17 cellular contexts compared by ENCODE assay signal in the genomic region with DNA sequence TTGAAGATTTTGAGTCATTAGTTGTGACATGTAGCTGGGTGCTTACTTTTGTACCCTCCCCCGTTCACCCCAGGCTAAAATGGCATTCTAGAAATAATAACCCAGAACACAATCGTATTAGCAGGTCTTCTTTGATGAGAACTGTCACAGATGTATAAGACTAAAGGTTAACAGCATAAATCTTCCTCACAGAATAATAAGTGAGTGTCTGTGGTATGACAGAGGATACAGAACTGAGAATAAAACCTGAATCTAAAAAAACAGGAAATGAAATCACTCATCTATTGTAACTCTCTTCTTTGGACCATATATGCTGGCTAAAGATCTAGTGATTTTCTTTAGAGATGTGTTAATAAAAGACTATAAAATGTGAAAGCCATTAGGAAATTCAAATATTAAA.
DNase-seq lines count a peak whose midpoint lies in the region; ATAC-seq and TF ChIP-seq lines count a peak whose summit lies in the region.
"Had no signal": no experiment of that assay in that cellular context is flagged by ENCODE, and none has a peak within 500 bp of the region (broad histone marks: within the 10 kb centered on the region; RNA-seq: fewer than 3 reads in every experiment).

No MANE protein-coding gene starts in this region.

- no peak overlapping the region for H3K4me3 Mint-ChIP-seq in activated naive CD4-positive, alpha-beta T cell treated with anti-CD3 and anti-CD28 coated beads for 36 hours
- H3K4me3 Mint-ChIP-seq: activated naive CD4-positive, alpha-beta T cell treated with anti-CD3 and anti-CD28 coated beads, Interleukin-2, amount 50 U/mL, for 24 hours; endodermal cell had no signal

- no peaks in the 10 kb centered on the region for H3K4me1 Mint-ChIP-seq in activated naive CD4-positive, alpha-beta T cell treated with anti-CD3 and anti-CD28 coated beads for 36 hours (ENCODE audit: low read depth)
- H3K4me1 Mint-ChIP-seq: activated naive CD4-positive, alpha-beta T cell treated with anti-CD3 and anti-CD28 coated beads, Interleukin-2, amount 50 U/mL, for 24 hours; endodermal cell had no signal

- WGBS in stomach, 5 donors = 52 to 69% (median 60%) methylated on average over 2 of the region's 2 CpGs
- WGBS in ovary, 3 donors = 62 to 71% (median 66%) methylated on average over 2 of the region's 2 CpGs

- TF ChIP-seq EP300 in stomach (IDR thresholded peaks at IDR 0.05) (no peak), ovary (IDR thresholded peaks at IDR 0.05) (no peak)

- H3K4me1 ChIP-seq in stomach (no peaks in the 10 kb centered on the region), ovary (ENCODE audit: insufficient read depth) (no peaks in the 10 kb centered on the region)
- H3K4me1 ChIP-seq: SJSA1, uterus had no signal

- CTCF ChIA-PET in activated naive CD4-positive, alpha-beta T cell treated with anti-CD3 and anti-CD28 coated beads for 36 hours (lab: Charles Lee) = interaction anchor here (0.6 kb wide), 1 partner anchor 25 kb away, joined by 5 read pairs; no protein-coding TSS in a partner anchor

- H3K27me3 Mint-ChIP-seq in activated naive CD4-positive, alpha-beta T cell treated with anti-CD3 and anti-CD28 coated beads for 36 hours (ENCODE audit: low read depth) = no peaks in the 10 kb centered on the region
- H3K27me3 Mint-ChIP-seq: activated naive CD4-positive, alpha-beta T cell treated with anti-CD3 and anti-CD28 coated beads, Interleukin-2, amount 50 U/mL, for 24 hours had no signal

- H3K36me3 Mint-ChIP-seq in activated naive CD4-positive, alpha-beta T cell treated with anti-CD3 and anti-CD28 coated beads for 36 hours (ENCODE audit: low read depth) = no peaks in the 10 kb centered on the region
- H3K36me3 Mint-ChIP-seq: activated naive CD4-positive, alpha-beta T cell treated with anti-CD3 and anti-CD28 coated beads, Interleukin-2, amount 50 U/mL, for 24 hours had no signal

- H3K9me3 Mint-ChIP-seq in activated naive CD4-positive, alpha-beta T cell treated with anti-CD3 and anti-CD28 coated beads for 36 hours = peaks cover 2% of the 10 kb centered on the region
- H3K9me3 Mint-ChIP-seq: activated naive CD4-positive, alpha-beta T cell treated with anti-CD3 and anti-CD28 coated beads, Interleukin-2, amount 50 U/mL, for 24 hours; endodermal cell had no signal

- DNase-seq in GM13976 (ENCODE audit: low spot score) (peak; percentile 7), GM20000 (ENCODE audit: low spot score) (peak; percentile 3), NAMALWA (ENCODE audit: low spot score) (peak; percentile 1), stomach (no peak), ovary (no peak)
- DNase-seq in activated naive CD4-positive, alpha-beta T cell treated with anti-CD3 and anti-CD28 coated beads for 36 hours = no peak
- DNase-seq: endodermal cell; islet precursor cell; NCI-H2029 treated with DMSO at 0.1 percent for 48 hours; NCI-H82; stimulated activated CD4-positive, alpha-beta T cell treated with anti-CD3 and anti-CD28 coated beads, Interleukin-1b, Interleukin-23, amount 100 ng/mL, for 48 hours; uterus had no signal

- H3K27ac Mint-ChIP-seq in activated naive CD4-positive, alpha-beta T cell treated with anti-CD3 and anti-CD28 coated beads for 36 hours = no peak overlapping the region
- H3K27ac Mint-ChIP-seq: activated naive CD4-positive, alpha-beta T cell treated with anti-CD3 and anti-CD28 coated beads, Interleukin-2, amount 50 U/mL, for 24 hours; endodermal cell had no signal

- in situ Hi-C loops in GM13976 (cut with MboI; ENCODE audit: low sequenced_read_pairs, unreplicated experiment) = no loop called here

- ATAC-seq in HG03064 (IDR thresholded peaks at IDR 0.05; ENCODE audit: low read depth, unreplicated experiment) = peak; percentile 59
- ATAC-seq in GM18517 (IDR thresholded peaks at IDR 0.05; ENCODE audit: unreplicated experiment) = no peak

- H3K27me3 ChIP-seq in stomach = no peaks in the 10 kb centered on the region
- H3K27me3 ChIP-seq in ovary = no peaks in the 10 kb centered on the region
- H3K27me3 ChIP-seq: SJSA1, uterus had no signal

- H3K36me3 ChIP-seq in stomach = no peaks in the 10 kb centered on the region
- H3K36me3 ChIP-seq in ovary = no peaks in the 10 kb centered on the region
- H3K36me3 ChIP-seq: SJSA1, uterus had no signal

- H3K27ac ChIP-seq in stomach = no peak overlapping the region
- no peak overlapping the region for H3K27ac ChIP-seq in ovary
- H3K27ac ChIP-seq: KMS-11, SJSA1, uterus had no signal

- H3K4me3 ChIP-seq in stomach = no peak overlapping the region
- H3K4me3 ChIP-seq in ovary = no peak overlapping the region
- H3K4me3 ChIP-seq: SJSA1, uterus had no signal

- TF ChIP-seq POLR2A in stomach (IDR thresholded peaks at IDR 0.05) (no peak), ovary (IDR thresholded peaks at IDR 0.05) (no peak)

- intact Hi-C loops in stomach (cut with DNase I; ENCODE audit: low total_unique reads) (no loop called here), ovary (cut with DNase I) (no loop called here)
- intact Hi-C loops in activated naive CD4-positive, alpha-beta T cell treated with anti-CD3 and anti-CD28 coated beads for 36 hours (cut with micrococcal nuclease) = no loop called here

- TF ChIP-seq CTCF in GM13976 (IDR thresholded peaks at IDR 0.05; ENCODE audit: borderline replicate concordance, control extremely low read depth, extremely low read depth, insufficient read depth, missing control alignments) = no peak
- TF ChIP-seq CTCF in GM20000 (IDR thresholded peaks at IDR 0.05; ENCODE audit: extremely low read depth, missing control alignments) = no peak
- TF ChIP-seq CTCF in stomach (IDR thresholded peaks at IDR 0.05) = no peak
- TF ChIP-seq CTCF in ovary (IDR thresholded peaks at IDR 0.05) = no peak

- no peaks in the 10 kb centered on the region for H3K9me3 ChIP-seq in stomach
- H3K9me3 ChIP-seq in ovary = no peaks in the 10 kb centered on the region
- H3K9me3 ChIP-seq: SJSA1, uterus had no signal

Comparison
In these comparisons a context has a peak if more than half of its experiments do, and no peak if none do; other contexts are left out.
1. DNase-seq: peak in GM13976 (single experiment), GM20000 (single experiment) and NAMALWA (single experiment); none in stomach (single experiment), ovary (0 of 5) and activated naive CD4-positive, alpha-beta T cell treated with anti-CD3 and anti-CD28 coated beads for 36 hours (single experiment).